In genomic region chr2:169798397-169798717, GRCh38 we compare ENCODE assay signal across 8 cellular contexts. TPM values are rescaled to one million over a fixed set of nuclear protein-coding genes. Genes with fewer than 3 reads are reported as not detected.
A peak's percentile ranks its signal among the peaks of the same experiment; 100 is the strongest.
DNase-seq lines count a peak whose midpoint lies in the region; ATAC-seq and TF ChIP-seq lines count a peak whose summit lies in the region.

No MANE protein-coding gene starts in this region.

- ATAC-seq in naive thymus-derived CD8-positive, alpha-beta T cell, result no peak
- ATAC-seq in HG02870 (IDR thresholded peaks at IDR 0.05; ENCODE audit: unreplicated experiment) (no peak), GM21619 (IDR thresholded peaks at IDR 0.05; ENCODE audit: unreplicated experiment) (no peak)

- peaks cover 6% of the 10 kb centered on the region for H3K36me3 Mint-ChIP-seq in chondrocyte (ENCODE audit: low read depth)
- peaks cover 0 to 18% (median 0%) of the 10 kb centered on the region in 3 donors for H3K36me3 Mint-ChIP-seq in naive thymus-derived CD8-positive, alpha-beta T cell

- POLR2A ChIA-PET in BJ (lab: Charles Lee), result no interaction called here
- POLR2A ChIA-PET in naive thymus-derived CD8-positive, alpha-beta T cell (lab: Charles Lee), result interaction anchor here (0.5 to 2.0 kb wide), 6 partner anchors 26 to 1888 kb away, joined by 3 to 14 read pairs (median 7); partner anchors contain the start of genes CFAP210, METTL5, PHOSPHO2 and PPIG

- CTCF ChIA-PET in BJ (lab: Yijun Ruan, JAX), result interaction anchor here (0.7 kb wide), 1 partner anchor 11 kb away, joined by 3 read pairs; no protein-coding TSS in a partner anchor

- H3K4me3 ChIP-seq in BJ (ENCODE audit: low read depth, low read length) (peak overlapping the region; percentile 69), HUES6 (ENCODE audit: low read depth, low read length) (peak overlapping the region; percentile 89)

- H3K4me1 ChIP-seq in HUES6 (ENCODE audit: control insufficient read depth, insufficient read depth, low read length), result peaks cover 11% of the 10 kb centered on the region

- no peaks in the 10 kb centered on the region for H3K27me3 Mint-ChIP-seq in chondrocyte (ENCODE audit: low read depth)
- H3K27me3 Mint-ChIP-seq in naive thymus-derived CD8-positive, alpha-beta T cell, result peaks cover 0 to 2% (median 0%) of the 10 kb centered on the region in 5 donors

- no peaks in the 10 kb centered on the region for H3K27me3 ChIP-seq in BJ (ENCODE audit: control insufficient read depth, insufficient read depth, low read length)
- H3K27me3 ChIP-seq in HUES6 (ENCODE audit: control insufficient read depth, insufficient read depth, low read length), result no peaks in the 10 kb centered on the region

- peaks cover 20% of the 10 kb centered on the region for H3K4me1 Mint-ChIP-seq in chondrocyte (ENCODE audit: low read depth)
- peaks cover 7 to 40% (median 20%) of the 10 kb centered on the region in 4 donors for H3K4me1 Mint-ChIP-seq in naive thymus-derived CD8-positive, alpha-beta T cell

- DNase-seq in BJ (ENCODE audit: low read depth), result no peak
- no peak for DNase-seq in chondrocyte (ENCODE audit: low spot score)
- no peak for DNase-seq in naive thymus-derived CD8-positive, alpha-beta T cell
- DNase-seq in GM20000 (ENCODE audit: low spot score), result no peak
- DNase-seq in NCI-H2107 treated with DMSO at 0.1 percent for 48 hours (lab: John Stamatoyannopoulos, UW; ENCODE audit: unreplicated experiment), result no peak

- no peak overlapping the region for H3K9ac ChIP-seq in HUES6 (ENCODE audit: low read length)

- H3K4me3 Mint-ChIP-seq in chondrocyte (ENCODE audit: unreplicated experiment), result peak overlapping the region; percentile 88
- H3K4me3 Mint-ChIP-seq in naive thymus-derived CD8-positive, alpha-beta T cell, result peak overlapping the region; percentile 83 to 96 (median 90)

- peak overlapping the region; percentile 87 for H3K27ac Mint-ChIP-seq in chondrocyte (ENCODE audit: unreplicated experiment)
- H3K27ac Mint-ChIP-seq in naive thymus-derived CD8-positive, alpha-beta T cell, result peak overlapping the region; percentile 84 to 98 (median 92)

- TF ChIP-seq CTCF in BJ (IDR thresholded peaks at IDR 0.05; ENCODE audit: insufficient read depth, low read depth, low read length) (no peak), chondrocyte (IDR thresholded peaks at IDR 0.05) (no peak), GM20000 (IDR thresholded peaks at IDR 0.05; ENCODE audit: extremely low read depth, missing control alignments) (no peak)

- H3K36me3 ChIP-seq in BJ (ENCODE audit: control insufficient read depth, insufficient read depth, low read length) (peaks cover 4% of the 10 kb centered on the region), HUES6 (ENCODE audit: control insufficient read depth, insufficient read depth, low read length) (peaks cover 26% of the 10 kb centered on the region)

- peak overlapping the region; percentile 85; the same call in 1 of the 2 replicates for H3K27ac ChIP-seq in HUES6 (ENCODE audit: low read depth, low read length)

- H3K9me3 ChIP-seq in HUES6 (ENCODE audit: control insufficient read depth, insufficient read depth, low read depth, low read length), result no peaks in the 10 kb centered on the region

- H3K9me3 Mint-ChIP-seq in chondrocyte (ENCODE audit: low read depth), result no peaks in the 10 kb centered on the region
- H3K9me3 Mint-ChIP-seq in naive thymus-derived CD8-positive, alpha-beta T cell, result no peaks in the 10 kb centered on the region

RNA-seq across cellular contexts. Expression of gene SSB, which starts 0.3 kb away (rescaled TPM):
- polyA plus RNA-seq in BJ (2011; rRNA removed), result 35.8 and 106 TPM in 2 replicates
- 9.8 and 10.4 TPM in 2 replicates for polyA minus RNA-seq in BJ (2011; rRNA and poly(A)+ RNA removed)
- total RNA-seq in chondrocyte, result 93.5 to 105 TPM (median 95.1 TPM) in 3 replicates
- 100 to 1,000 TPM; 110 to 115 TPM for total RNA-seq in naive thymus-derived CD8-positive, alpha-beta T cell
- 100 to 1,000 TPM; 124 to 153 (median 128) TPM for polyA plus RNA-seq in naive thymus-derived CD8-positive, alpha-beta T cell

RNA-seq across cellular contexts. Expression of gene METTL5, which starts 26.3 kb away (rescaled TPM):
- 17.3 and 30.3 TPM in 2 replicates for polyA plus RNA-seq in BJ (2011; rRNA removed)
- 9.5 and 12.7 TPM in 2 replicates for polyA minus RNA-seq in BJ (2011; rRNA and poly(A)+ RNA removed)
- 43.5 to 47.6 TPM (median 45.2 TPM) in 3 replicates for total RNA-seq in chondrocyte
- total RNA-seq in naive thymus-derived CD8-positive, alpha-beta T cell, result 10 to 100 TPM; 50.8 to 58.1 TPM
- 100 to 1,000 TPM; 115 to 155 (median 130) TPM for polyA plus RNA-seq in naive thymus-derived CD8-positive, alpha-beta T cell

RNA-seq across cellular contexts. Expression of gene UBR3, which starts 28.9 kb away (rescaled TPM):
- 7.5 and 16.2 TPM in 2 replicates for polyA plus RNA-seq in BJ (2011; rRNA removed)
- 17.3 and 20.0 TPM in 2 replicates for polyA minus RNA-seq in BJ (2011; rRNA and poly(A)+ RNA removed)
- 30.9 to 44.0 TPM (median 32.4 TPM) in 3 replicates for total RNA-seq in chondrocyte
- total RNA-seq in naive thymus-derived CD8-positive, alpha-beta T cell, result 10 to 100 TPM; 43.3 to 43.5 TPM
- 10 to 100 TPM in 1 of 3 donors, 1 to 10 TPM in 2; 6.8 to 11.6 (median 7.5) TPM for polyA plus RNA-seq in naive thymus-derived CD8-positive, alpha-beta T cell
